1 cellular context compared by ENCODE assay signal in the genomic region with DNA sequence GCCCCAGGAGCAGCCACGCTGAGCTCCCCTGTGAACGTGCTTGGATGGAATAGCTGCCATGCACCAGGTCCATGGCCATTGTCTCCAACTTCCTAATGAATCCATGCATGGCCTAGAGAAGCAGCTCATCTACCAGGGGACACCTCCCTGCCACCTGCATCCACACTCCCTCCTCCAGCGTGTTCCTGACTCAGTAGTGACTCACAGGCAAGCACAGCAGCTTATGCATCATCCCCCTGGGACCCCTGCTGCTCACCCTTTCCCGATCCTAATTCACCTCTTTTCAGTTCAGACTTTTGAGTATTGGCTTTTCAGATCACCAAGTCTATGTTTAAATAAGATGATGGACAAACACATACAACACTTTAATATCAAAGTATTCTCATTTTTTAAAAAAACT.
TF ChIP-seq lines count a peak whose summit lies in the region.

No MANE protein-coding gene starts in this region.

TF ChIP-seq in SK-N-SH, 30 proteins besides CTCF, POLR2A, EP300 and RAD21 (continued from another document):
- TF ChIP-seq, protein P1, sequence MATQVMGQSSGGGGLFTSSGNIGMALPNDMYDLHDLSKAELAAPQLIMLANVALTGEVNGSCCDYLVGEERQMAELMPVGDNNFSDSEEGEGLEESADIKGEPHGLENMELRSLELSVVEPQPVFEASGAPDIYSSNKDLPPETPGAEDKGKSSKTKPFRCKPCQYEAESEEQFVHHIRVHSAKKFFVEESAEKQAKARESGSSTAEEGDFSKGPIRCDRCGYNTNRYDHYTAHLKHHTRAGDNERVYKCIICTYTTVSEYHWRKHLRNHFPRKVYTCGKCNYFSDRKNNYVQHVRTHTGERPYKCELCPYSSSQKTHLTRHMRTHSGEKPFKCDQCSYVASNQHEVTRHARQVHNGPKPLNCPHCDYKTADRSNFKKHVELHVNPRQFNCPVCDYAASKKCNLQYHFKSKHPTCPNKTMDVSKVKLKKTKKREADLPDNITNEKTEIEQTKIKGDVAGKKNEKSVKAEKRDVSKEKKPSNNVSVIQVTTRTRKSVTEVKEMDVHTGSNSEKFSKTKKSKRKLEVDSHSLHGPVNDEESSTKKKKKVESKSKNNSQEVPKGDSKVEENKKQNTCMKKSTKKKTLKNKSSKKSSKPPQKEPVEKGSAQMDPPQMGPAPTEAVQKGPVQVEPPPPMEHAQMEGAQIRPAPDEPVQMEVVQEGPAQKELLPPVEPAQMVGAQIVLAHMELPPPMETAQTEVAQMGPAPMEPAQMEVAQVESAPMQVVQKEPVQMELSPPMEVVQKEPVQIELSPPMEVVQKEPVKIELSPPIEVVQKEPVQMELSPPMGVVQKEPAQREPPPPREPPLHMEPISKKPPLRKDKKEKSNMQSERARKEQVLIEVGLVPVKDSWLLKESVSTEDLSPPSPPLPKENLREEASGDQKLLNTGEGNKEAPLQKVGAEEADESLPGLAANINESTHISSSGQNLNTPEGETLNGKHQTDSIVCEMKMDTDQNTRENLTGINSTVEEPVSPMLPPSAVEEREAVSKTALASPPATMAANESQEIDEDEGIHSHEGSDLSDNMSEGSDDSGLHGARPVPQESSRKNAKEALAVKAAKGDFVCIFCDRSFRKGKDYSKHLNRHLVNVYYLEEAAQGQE (IDR thresholded peaks at IDR 0.05; ENCODE audit: low read depth, low read length), result no peak
